In the genomic region with DNA sequence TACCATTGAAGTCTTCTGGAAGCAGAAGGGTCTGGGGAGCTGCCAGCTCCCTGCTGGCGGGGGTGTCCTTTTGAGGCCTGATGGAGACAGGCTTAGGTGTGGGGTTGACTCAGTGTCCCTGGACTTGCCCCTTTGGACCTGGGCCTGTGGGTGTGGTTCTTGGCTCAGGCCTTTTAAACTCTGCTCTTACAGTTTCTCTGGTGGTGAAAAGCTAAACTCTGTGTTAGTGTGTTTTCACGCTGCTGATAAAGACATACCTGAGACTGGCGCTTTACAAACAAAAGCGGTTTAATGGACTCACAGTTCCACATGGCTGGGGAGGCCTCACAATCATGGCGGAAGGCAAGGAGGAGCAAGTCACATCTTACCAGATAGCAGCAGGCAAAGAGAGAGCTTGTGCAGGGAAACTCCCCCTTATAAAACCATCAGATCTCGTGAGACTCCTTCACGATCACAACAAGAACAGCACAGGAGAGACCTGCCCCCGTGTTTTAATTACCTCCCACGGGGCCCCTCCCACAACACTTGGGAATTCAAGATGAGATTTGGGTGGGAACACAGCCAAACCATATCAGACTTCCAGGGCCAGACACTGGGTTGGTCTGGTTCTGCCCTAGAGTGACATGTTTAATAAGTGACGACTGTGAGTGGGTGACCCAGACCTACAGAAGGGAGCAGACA, we compare ENCODE assay signal across 16 cellular contexts. TPM values are rescaled to one million over a fixed set of nuclear protein-coding genes. Genes with fewer than 3 reads are reported as not detected.
DNase-seq lines count a peak whose midpoint lies in the region; ATAC-seq, FAIRE-seq and TF ChIP-seq lines count a peak whose summit lies in the region.
"Had no signal": no experiment of that assay in that cellular context is flagged by ENCODE, and none has a peak within 500 bp of the region (broad histone marks: within the 10 kb centered on the region; RNA-seq: fewer than 3 reads in every experiment).

No MANE protein-coding gene starts in this region.

- H3K9ac ChIP-seq in BLaER1 = no peak overlapping the region

- H3K27ac ChIP-seq in BLaER1 (no peak overlapping the region), psoas muscle (no peak overlapping the region)
- H3K27ac ChIP-seq: RWPE1, SJCRH30 had no signal

- H3K36me3 ChIP-seq in BLaER1 = peaks cover 44% of the 10 kb centered on the region
- no peaks in the 10 kb centered on the region for H3K36me3 ChIP-seq in psoas muscle (ENCODE audit: insufficient read depth in 1 of 2, low read depth in 1 of 2)
- H3K36me3 ChIP-seq: HAP-1, SJCRH30 had no signal

- H3K27ac Mint-ChIP-seq in nephron = peak overlapping the region in 2 of 3 experiments; percentile 28 to 68

- H3K4me1 Mint-ChIP-seq in nephron = peaks cover 50% of the 10 kb centered on the region

- WGBS in psoas muscle, 3 donors = 80 to 86% (median 82%) methylated on average over 10 of the region's 10 CpGs

- ATAC-seq in esophagus mucosa = peak; percentile 16
- ATAC-seq in psoas muscle = no peak

- DNase-seq in LoVo (ENCODE audit: low spot score) (peak; percentile 47), iPS-NIHi11 (ENCODE audit: low spot score) (no peak), psoas muscle (no peak), GM19239 (ENCODE audit: insufficient read length, low spot score) (no peak)
- DNase-seq: Caco-2, IMR-90, NCI-H1105 treated with DMSO at 0.1 percent for 48 hours, NCI-H187 treated with DMSO at 0.1 percent for 48 hours, NCI-H510A, NCI-H774, SJCRH30 had no signal

- H3K9me3 ChIP-seq in BLaER1 (no peaks in the 10 kb centered on the region; the same call in 1 of the 2 replicates), psoas muscle (no peaks in the 10 kb centered on the region)
- H3K9me3 ChIP-seq: Caco-2, HAP-1, SJCRH30 had no signal

- no peak overlapping the region for H3K4me3 ChIP-seq in BLaER1
- no peak overlapping the region for H3K4me3 ChIP-seq in psoas muscle
- H3K4me3 ChIP-seq: HAP-1, SJCRH30 had no signal

- H3K9me3 Mint-ChIP-seq in nephron = no peaks in the 10 kb centered on the region

- FAIRE-seq in GM19239 (lab: Jason Lieb, UNC) = no peak

- H3K4me1 ChIP-seq in BLaER1 (peaks cover 82% of the 10 kb centered on the region), psoas muscle (peaks cover 31% of the 10 kb centered on the region)
- H3K4me1 ChIP-seq: HAP-1 had no signal

- H3K4me3 Mint-ChIP-seq in nephron = no peak overlapping the region

- H4K20me1 ChIP-seq in BLaER1 = peaks cover 93% of the 10 kb centered on the region

- peaks cover 28% of the 10 kb centered on the region for H3K36me3 Mint-ChIP-seq in nephron (ENCODE audit: low read depth)

- H3K27me3 ChIP-seq in BLaER1 = no peaks in the 10 kb centered on the region
- H3K27me3 ChIP-seq in psoas muscle (ENCODE audit: insufficient read depth in 3 of 3, low read length in 2 of 3) = no peaks in the 10 kb centered on the region
- H3K27me3 ChIP-seq: SJCRH30 had no signal

- H3K27me3 Mint-ChIP-seq in nephron (ENCODE audit: low read depth) = no peaks in the 10 kb centered on the region

- H3K4me2 ChIP-seq in BLaER1 = peak overlapping the region; percentile 56

- intact Hi-C loops in psoas muscle (cut with DNase I) = no loop called here

- TF ChIP-seq CTCF in nephron (IDR thresholded peaks at IDR 0.05; ENCODE audit: unreplicated experiment in 3 of 3) (no peak), psoas muscle (IDR thresholded peaks at IDR 0.05) (no peak)

RNA-seq across cellular contexts. Expression of a gene that starts 26.5 kb away (rescaled TPM):
- 37.7 TPM for total RNA-seq in esophagus mucosa
- total RNA-seq in psoas muscle = 10 to 100 TPM; 17.8 to 39.3 (median 36.9) TPM
- 10 to 100 TPM; 11.3 to 16.6 (median 11.3) TPM for polyA plus RNA-seq in psoas muscle
